In the genomic region with DNA sequence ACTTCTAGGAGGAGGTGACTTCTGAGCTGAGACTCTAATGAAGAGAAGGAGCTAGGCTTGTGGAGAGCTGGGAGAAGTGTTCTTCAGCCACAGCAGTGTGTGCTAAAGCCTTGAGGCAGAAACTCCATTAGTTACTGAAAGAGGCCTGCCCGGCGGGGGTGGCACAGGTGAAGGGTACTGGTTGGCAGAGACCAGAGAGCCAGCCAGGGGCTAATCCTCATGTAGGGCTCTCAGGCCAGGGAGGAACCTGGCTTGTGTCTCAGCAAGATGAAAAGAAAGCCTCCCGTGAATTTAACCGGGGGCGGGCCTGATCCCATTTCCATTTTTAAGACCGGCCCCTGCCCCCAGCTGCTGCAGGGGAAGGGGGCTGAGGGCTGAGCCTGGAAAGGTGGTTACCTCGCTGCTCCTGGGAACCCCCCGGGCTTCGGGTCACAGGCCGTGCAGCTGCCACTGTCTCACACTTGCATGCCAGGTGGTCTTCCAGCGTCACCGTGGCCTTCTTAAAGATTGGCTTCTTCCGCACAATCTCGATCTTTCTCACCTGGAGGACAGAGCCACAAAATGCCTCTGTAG, we compare ENCODE assay signal across 1 cellular context.
TF ChIP-seq lines count a peak whose summit lies in the region.

No MANE protein-coding gene starts in this region.

TF ChIP-seq in H1, 55 proteins besides CTCF, POLR2A, EP300 and RAD21:
- no peak for TF ChIP-seq CTBP2 (IDR thresholded peaks at IDR 0.05; ENCODE audit: borderline replicate concordance, insufficient read depth, insufficient read length, low read length)
- TF ChIP-seq, protein P1, sequence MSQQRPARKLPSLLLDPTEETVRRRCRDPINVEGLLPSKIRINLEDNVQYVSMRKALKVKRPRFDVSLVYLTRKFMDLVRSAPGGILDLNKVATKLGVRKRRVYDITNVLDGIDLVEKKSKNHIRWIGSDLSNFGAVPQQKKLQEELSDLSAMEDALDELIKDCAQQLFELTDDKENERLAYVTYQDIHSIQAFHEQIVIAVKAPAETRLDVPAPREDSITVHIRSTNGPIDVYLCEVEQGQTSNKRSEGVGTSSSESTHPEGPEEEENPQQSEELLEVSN (IDR thresholded peaks at IDR 0.05) = 0 out of 2 replicates have a peak, but pooled peaks have one; percentile 16
